ENCODE assay signal across 8 cellular contexts in the genomic region with DNA sequence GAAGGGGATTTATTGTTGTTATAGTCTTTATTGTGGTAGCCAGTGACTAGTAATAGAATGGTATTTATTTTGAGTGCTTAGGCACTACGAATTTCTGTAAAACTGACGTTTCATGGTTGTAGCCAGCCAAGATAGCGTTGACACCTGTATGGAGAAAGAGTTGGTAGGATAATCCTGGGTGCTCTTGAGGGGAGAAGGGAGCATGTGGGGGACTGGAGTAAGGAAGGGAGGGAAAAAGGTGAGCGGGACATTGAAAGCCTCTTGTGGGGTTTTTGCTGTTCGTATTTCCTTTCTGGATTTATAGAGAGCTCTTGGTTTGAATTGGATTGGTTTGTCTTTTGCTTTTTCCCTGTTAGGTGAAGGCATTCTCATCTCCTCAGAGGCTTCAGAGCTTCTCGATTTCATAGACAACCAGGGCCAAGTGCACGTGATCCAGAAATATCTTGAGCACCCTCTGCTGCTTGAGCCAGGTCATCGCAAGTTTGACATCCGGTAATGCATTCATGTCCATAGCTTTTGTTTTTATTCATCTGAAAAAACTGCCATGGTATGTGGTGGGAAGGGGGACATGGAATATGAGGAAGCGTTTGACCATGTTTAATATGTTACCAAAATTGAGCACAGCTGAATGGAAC. TPM values are rescaled to one million over a fixed set of nuclear protein-coding genes. Genes with fewer than 3 reads are reported as not detected.
DNase-seq lines count a peak whose midpoint lies in the region.
"Not testable (repeated sequence)": the region's sequence is repeated elsewhere in the genome, so short reads cannot be mapped to it uniquely, and the experiment has no call there.

No MANE protein-coding gene starts in this region.

- not testable (repeated sequence) for H3K27me3 ChIP-seq in CD8-positive, alpha-beta memory T cell (ENCODE audit: insufficient read depth, low read length, poor library complexity, severe bottlenecking); mesenchymal stem cell (ENCODE audit: control insufficient read depth in 1 of 2, insufficient read depth in 1 of 2, low read length in 2 of 2)

- H3K27ac ChIP-seq in CD8-positive, alpha-beta memory T cell (ENCODE audit: low read depth, low read length); mesenchymal stem cell (ENCODE audit: low read length, poor library complexity, severe bottlenecking): not testable (repeated sequence)

- peak overlapping the region in 1 of 8 donors; percentile 33 for H3K27ac Mint-ChIP-seq in CD8-positive, alpha-beta memory T cell
- not testable (repeated sequence) for H3K27ac Mint-ChIP-seq in activated naive CD8-positive, alpha-beta T cell treated with anti-CD3 and anti-CD28 coated beads for 36 hours

- not testable (repeated sequence) for H2BK120ac ChIP-seq in mesenchymal stem cell (ENCODE audit: low read depth, low read length)

- peaks cover 0 to 19% (median 7%) of the 10 kb centered on the region in 3 donors for H3K36me3 Mint-ChIP-seq in CD8-positive, alpha-beta memory T cell
- H3K36me3 Mint-ChIP-seq in activated naive CD8-positive, alpha-beta T cell treated with anti-CD3 and anti-CD28 coated beads for 36 hours = not testable (repeated sequence)

- H3K36me3 ChIP-seq in CD8-positive, alpha-beta memory T cell (ENCODE audit: insufficient read depth, low read length) = not testable (repeated sequence)
- peaks cover 5 to 14% of the 10 kb centered on the region in 2 experiments for H3K36me3 ChIP-seq in mesenchymal stem cell (ENCODE audit: control insufficient read depth in 1 of 2, insufficient read depth in 2 of 2, low read depth in 1 of 2, low read length in 2 of 2)

- CTCF ChIA-PET in CD8-positive, alpha-beta memory T cell (lab: Charles Lee) = interaction anchor here (0.6 to 3.8 kb wide), 3 partner anchors 20 to 82 kb away, joined by 3 to 26 read pairs (median 5); no protein-coding TSS in a partner anchor
- CTCF ChIA-PET in HEK293T (lab: Yijun Ruan, JAX) = interaction anchor here (0.6 to 1.6 kb wide), 2 partner anchors 17 to 379 kb away, joined by 4 read pairs; no protein-coding TSS in a partner anchor

- not testable (repeated sequence) for H2AFZ ChIP-seq in mesenchymal stem cell (ENCODE audit: low read depth, low read length)

- H3K4ac ChIP-seq in mesenchymal stem cell (ENCODE audit: low read depth in 1 of 2, low read length in 2 of 2) = not testable (repeated sequence)

- H3K23ac ChIP-seq in mesenchymal stem cell (ENCODE audit: low read length in 2 of 2) = not testable (repeated sequence)

- H3K9me3 ChIP-seq in CD8-positive, alpha-beta memory T cell (ENCODE audit: low read length); mesenchymal stem cell (ENCODE audit: control insufficient read depth, low read length): not testable (repeated sequence)

- peak overlapping the region; percentile 26 for H3K9ac ChIP-seq in mesenchymal stem cell (ENCODE audit: low read length)

- H2AK5ac ChIP-seq in mesenchymal stem cell (ENCODE audit: low read length, severe bottlenecking) = not testable (repeated sequence)

- not testable (repeated sequence) for H3K79me1 ChIP-seq in mesenchymal stem cell (replicated peaks; ENCODE audit: low read length, poor library complexity, severe bottlenecking)

- H3K27me3 Mint-ChIP-seq in CD8-positive, alpha-beta memory T cell; activated naive CD8-positive, alpha-beta T cell treated with anti-CD3 and anti-CD28 coated beads for 36 hours: not testable (repeated sequence)

- peak in 3 of 5 donors; percentile 43 to 64 (median 45) for DNase-seq in CD8-positive, alpha-beta memory T cell
- DNase-seq in HEK293T (ENCODE audit: extremely low spot score) (peak; percentile 30), NCI-H2171 treated with DMSO at 0.1 percent for 48 hours (lab: John Stamatoyannopoulos, UW) (peak; percentile 29), T-helper 9 cell (peak; percentile 13), fibroblast of peridontal ligament (ENCODE audit: extremely low read depth) (peak; percentile 49), mesenchymal stem cell (peak; percentile 30)
- DNase-seq in activated naive CD8-positive, alpha-beta T cell treated with anti-CD3 and anti-CD28 coated beads for 36 hours = peak; percentile 27
- peak; percentile 3 to 56 (median 16) for DNase-seq in stimulated activated naive CD4-positive, alpha-beta T cell (lab: John Stamatoyannopoulos, UW)

- H3K4me2 ChIP-seq in mesenchymal stem cell (ENCODE audit: low read length, poor library complexity, severe bottlenecking) = not testable (repeated sequence)

- not testable (repeated sequence) for H3K4me3 ChIP-seq in CD8-positive, alpha-beta memory T cell (ENCODE audit: low read length); mesenchymal stem cell (ENCODE audit: insufficient read depth in 1 of 2, low read depth in 1 of 2, low read length in 2 of 2)

- not testable (repeated sequence) for H3K9me3 Mint-ChIP-seq in CD8-positive, alpha-beta memory T cell; activated naive CD8-positive, alpha-beta T cell treated with anti-CD3 and anti-CD28 coated beads for 36 hours

- H2BK15ac ChIP-seq in mesenchymal stem cell (ENCODE audit: low read depth, poor library complexity, severe bottlenecking) = not testable (repeated sequence)

- H3K14ac ChIP-seq in mesenchymal stem cell (ENCODE audit: low read length in 2 of 2) = not testable (repeated sequence)

- not testable (repeated sequence) for H3K18ac ChIP-seq in mesenchymal stem cell (ENCODE audit: low read depth in 1 of 2, low read length in 2 of 2)

- H2BK5ac ChIP-seq in mesenchymal stem cell (ENCODE audit: low read depth, low read length, poor library complexity, severe bottlenecking) = not testable (repeated sequence)

- not testable (repeated sequence) for H3K4me1 Mint-ChIP-seq in CD8-positive, alpha-beta memory T cell; activated naive CD8-positive, alpha-beta T cell treated with anti-CD3 and anti-CD28 coated beads for 36 hours

- WGBS in mesenchymal stem cell = 87% methylated on average over 6 of the region's 10 CpGs

- H4K91ac ChIP-seq in mesenchymal stem cell (ENCODE audit: low read length) = not testable (repeated sequence)

- not testable (repeated sequence) for H4K8ac ChIP-seq in mesenchymal stem cell (ENCODE audit: low read length)

- H2BK12ac ChIP-seq in mesenchymal stem cell (ENCODE audit: low read length in 2 of 2) = not testable (repeated sequence)

- not testable (repeated sequence) for H3K4me3 Mint-ChIP-seq in CD8-positive, alpha-beta memory T cell; activated naive CD8-positive, alpha-beta T cell treated with anti-CD3 and anti-CD28 coated beads for 36 hours

- POLR2A ChIA-PET in CD8-positive, alpha-beta memory T cell (lab: Charles Lee); HEK293T (lab: Yijun Ruan, JAX): not testable (repeated sequence)

- H3K4me1 ChIP-seq in CD8-positive, alpha-beta memory T cell (ENCODE audit: insufficient read depth, low read length); mesenchymal stem cell (ENCODE audit: control insufficient read depth, insufficient read depth, low read depth, low read length): not testable (repeated sequence)

RNA-seq across cellular contexts. Expression of a gene that starts 19.0 kb away (rescaled TPM):
- total RNA-seq in CD8-positive, alpha-beta memory T cell = 10 to 100 TPM; 45.9 to 46.1 TPM
- 4.6 TPM for polyA plus RNA-seq in CD8-positive, alpha-beta memory T cell
- 10 to 100 TPM; 32.8 to 33.9 TPM for total RNA-seq in activated naive CD8-positive, alpha-beta T cell treated with anti-CD3 and anti-CD28 coated beads for 36 hours
- 28.0 TPM for polyA plus RNA-seq in mesenchymal stem cell (2013, experiment 1 of 2)
- 27.8 TPM for polyA plus RNA-seq in mesenchymal stem cell (2013, experiment 2 of 2)

RNA-seq across cellular contexts. Expression of a gene that starts 41.3 kb away (rescaled TPM):
- 10 to 100 TPM; 67.1 to 78.4 TPM for total RNA-seq in CD8-positive, alpha-beta memory T cell
- 24.3 TPM for polyA plus RNA-seq in CD8-positive, alpha-beta memory T cell
- 10 to 100 TPM; 71.2 to 80.8 TPM for total RNA-seq in activated naive CD8-positive, alpha-beta T cell treated with anti-CD3 and anti-CD28 coated beads for 36 hours
- polyA plus RNA-seq in mesenchymal stem cell (2013, experiment 1 of 2) = 4.4 TPM
- polyA plus RNA-seq in mesenchymal stem cell (2013, experiment 2 of 2) = 3.5 TPM
